In genomic region chr22:41857860-41858199, GRCh38 we compare ENCODE assay signal across 3 cellular contexts.
TF ChIP-seq lines count a peak whose summit lies in the region.

No MANE protein-coding gene starts in this region.

TF ChIP-seq in SK-N-SH, 30 proteins besides CTCF, POLR2A, EP300 and RAD21:
- TF ChIP-seq POLR2AphosphoS5 (IDR thresholded peaks at IDR 0.05; ENCODE audit: low read depth, low read length) (no peak), PBX3 (IDR thresholded peaks at IDR 0.05) (no peak)
TF ChIP-seq in SK-N-SH: peak in this region for 0.

TF ChIP-seq in SK-N-SH treated with all-trans-retinoic acid at 6 μM for 48 hours, 23 proteins besides CTCF, POLR2A, EP300 and RAD21:
- TF ChIP-seq SNAI2 (CRISPR knock-in tag; IDR thresholded peaks at IDR 0.05) (no peak), ZC3H10 (CRISPR knock-in tag; IDR thresholded peaks at IDR 0.05) (no peak), OSR1 (CRISPR knock-in tag; IDR thresholded peaks at IDR 0.05) (no peak)
TF ChIP-seq in SK-N-SH treated with all-trans-retinoic acid at 6 μM for 48 hours: peak in this region for 0.

TF ChIP-seq in GM23338, 12 proteins besides CTCF, POLR2A, EP300 and RAD21:
- TF ChIP-seq, protein P1, sequence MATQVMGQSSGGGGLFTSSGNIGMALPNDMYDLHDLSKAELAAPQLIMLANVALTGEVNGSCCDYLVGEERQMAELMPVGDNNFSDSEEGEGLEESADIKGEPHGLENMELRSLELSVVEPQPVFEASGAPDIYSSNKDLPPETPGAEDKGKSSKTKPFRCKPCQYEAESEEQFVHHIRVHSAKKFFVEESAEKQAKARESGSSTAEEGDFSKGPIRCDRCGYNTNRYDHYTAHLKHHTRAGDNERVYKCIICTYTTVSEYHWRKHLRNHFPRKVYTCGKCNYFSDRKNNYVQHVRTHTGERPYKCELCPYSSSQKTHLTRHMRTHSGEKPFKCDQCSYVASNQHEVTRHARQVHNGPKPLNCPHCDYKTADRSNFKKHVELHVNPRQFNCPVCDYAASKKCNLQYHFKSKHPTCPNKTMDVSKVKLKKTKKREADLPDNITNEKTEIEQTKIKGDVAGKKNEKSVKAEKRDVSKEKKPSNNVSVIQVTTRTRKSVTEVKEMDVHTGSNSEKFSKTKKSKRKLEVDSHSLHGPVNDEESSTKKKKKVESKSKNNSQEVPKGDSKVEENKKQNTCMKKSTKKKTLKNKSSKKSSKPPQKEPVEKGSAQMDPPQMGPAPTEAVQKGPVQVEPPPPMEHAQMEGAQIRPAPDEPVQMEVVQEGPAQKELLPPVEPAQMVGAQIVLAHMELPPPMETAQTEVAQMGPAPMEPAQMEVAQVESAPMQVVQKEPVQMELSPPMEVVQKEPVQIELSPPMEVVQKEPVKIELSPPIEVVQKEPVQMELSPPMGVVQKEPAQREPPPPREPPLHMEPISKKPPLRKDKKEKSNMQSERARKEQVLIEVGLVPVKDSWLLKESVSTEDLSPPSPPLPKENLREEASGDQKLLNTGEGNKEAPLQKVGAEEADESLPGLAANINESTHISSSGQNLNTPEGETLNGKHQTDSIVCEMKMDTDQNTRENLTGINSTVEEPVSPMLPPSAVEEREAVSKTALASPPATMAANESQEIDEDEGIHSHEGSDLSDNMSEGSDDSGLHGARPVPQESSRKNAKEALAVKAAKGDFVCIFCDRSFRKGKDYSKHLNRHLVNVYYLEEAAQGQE (IDR thresholded peaks at IDR 0.05; ENCODE audit: unreplicated experiment): no peak
- TF ChIP-seq ZNF114 (CRISPR knock-in tag; IDR thresholded peaks at IDR 0.05) (no peak), JUNB (IDR thresholded peaks at IDR 0.05; ENCODE audit: unreplicated experiment) (no peak), ETS1 (IDR thresholded peaks at IDR 0.05) (no peak), ZNF462 (CRISPR knock-in tag; IDR thresholded peaks at IDR 0.05) (no peak), CREB1 (CRISPR knock-in tag; IDR thresholded peaks at IDR 0.05; ENCODE audit: low read depth) (no peak), EZH2 (IDR thresholded peaks at IDR 0.05; ENCODE audit: low read depth, unreplicated experiment) (no peak), POLR2AphosphoS5 (IDR thresholded peaks at IDR 0.05; ENCODE audit: low read depth) (no peak), EZH2phosphoT487 (IDR thresholded peaks at IDR 0.05; ENCODE audit: unreplicated experiment) (no peak), NANOG (IDR thresholded peaks at IDR 0.05; ENCODE audit: borderline replicate concordance) (no peak), ZNF331 (CRISPR knock-in tag; IDR thresholded peaks at IDR 0.05; ENCODE audit: low read depth) (no peak), STAT1 (IDR thresholded peaks at IDR 0.05; ENCODE audit: unreplicated experiment) (no peak)
